Comparison of ENCODE assay signal across 38 cellular contexts in the genomic region with DNA sequence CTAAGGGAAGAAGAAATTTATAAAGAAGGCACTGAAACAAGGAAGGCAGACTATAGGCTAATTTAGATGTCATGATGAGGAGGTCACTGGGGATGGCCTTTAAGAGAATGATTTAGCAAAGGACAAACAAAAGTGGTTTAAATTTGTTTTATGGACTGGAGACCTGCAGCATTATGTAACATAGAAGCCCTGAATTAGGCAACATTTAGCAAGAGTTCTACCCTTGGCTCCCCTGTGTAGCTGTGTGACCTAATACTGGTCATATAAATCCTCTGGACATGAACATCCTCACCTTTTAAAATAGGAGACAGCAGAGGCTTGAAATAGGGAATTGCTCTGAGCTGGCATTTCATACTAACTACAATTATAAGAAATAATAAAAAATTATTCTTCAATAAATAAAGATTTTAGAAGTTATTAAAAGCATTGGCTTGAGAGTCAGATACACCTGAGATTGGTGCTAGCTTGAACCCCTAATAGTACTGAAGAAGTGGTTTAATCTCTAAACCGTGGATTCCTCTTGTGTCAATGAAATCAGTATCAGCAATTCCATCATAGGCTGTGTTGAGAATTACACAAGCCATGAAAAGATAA. TPM values are rescaled to one million over a fixed set of nuclear protein-coding genes. Genes with fewer than 3 reads are reported as not detected.
"Had no signal": no experiment of that assay in that cellular context is flagged by ENCODE, and none has a peak within 500 bp of the region (broad histone marks: within the 10 kb centered on the region; RNA-seq: fewer than 3 reads in every experiment).

No MANE protein-coding gene starts in this region.

- ATAC-seq: activated CD8-positive, alpha-beta memory T cell treated with anti-CD3 and anti-CD28 coated beads, Interleukin-2, amount 10 ng/mL, durations not matched to agents 7 days and 5 days; activated T-cell treated with anti-CD3 and anti-CD28 coated beads, Interleukin-2, amount 50 U/mL, for 72 hours; Right ventricle myocardium inferior had no signal

- H3K4me2 ChIP-seq: KMS-11, PC-9 had no signal

- H3K9me3 ChIP-seq: ascending aorta had no signal

- H3K27me3 ChIP-seq: ascending aorta, cardiac muscle cell had no signal

- H3K4me1 Mint-ChIP-seq: activated CD4-positive, alpha-beta memory T cell treated with anti-CD3 and anti-CD28 coated beads, Interleukin-2, amount 10 ng/mL, durations not matched to agents 7 days and 5 days; activated CD8-positive, alpha-beta memory T cell treated with anti-CD3 and anti-CD28 coated beads, Interleukin-2, amount 10 ng/mL, durations not matched to agents 7 days and 5 days; activated naive CD4-positive, alpha-beta T cell treated with anti-CD3 and anti-CD28 coated beads, Interleukin-2, amount 50 U/mL, for 24 hours; activated naive CD8-positive, alpha-beta T cell treated with anti-CD3 and anti-CD28 coated beads, Interleukin-2, amount 10 ng/mL, durations not matched to agents 7 days and 5 days had no signal

- H3K4me1 ChIP-seq: ascending aorta had no signal

- H2AFZ ChIP-seq: PC-9 had no signal

- H3K9ac ChIP-seq: KMS-11 had no signal

- H3K4me3 ChIP-seq: ascending aorta, cardiac muscle cell, PC-9, SK-N-MC had no signal

- DNase-seq: activated CD4-positive, alpha-beta memory T cell treated with anti-CD3 and anti-CD28 coated beads, Interleukin-2, amount 10 ng/mL, durations not matched to agents 7 days and 5 days; activated CD4-positive, alpha-beta T cell treated with anti-CD3 and anti-CD28 coated beads for 1 hour; activated CD4-positive, alpha-beta T cell treated with anti-CD3 and anti-CD28 coated beads for 48 hours; activated CD4-positive, CD25-positive, alpha-beta regulatory T cell; activated CD8-positive, alpha-beta memory T cell treated with anti-CD3 and anti-CD28 coated beads for 24 hours; activated CD8-positive, alpha-beta memory T cell treated with anti-CD3 and anti-CD28 coated beads, Interleukin-2, amount 10 ng/mL, durations not matched to agents 7 days and 5 days; activated CD8-positive, alpha-beta memory T cell treated with anti-CD3 and anti-CD28 coated beads, Interleukin-2, amount 50 U/mL, for 48 hours; activated gamma-delta T cell; activated naive CD4-positive, alpha-beta T cell treated with Interleukin-2 at 50 U/mL for 16 hours; activated naive CD8-positive, alpha-beta T cell treated with anti-CD3 and anti-CD28 coated beads, Interleukin-2, amount 10 ng/mL, durations not matched to agents 7 days and 5 days; activated T-cell treated with anti-CD3 and anti-CD28 coated beads, Interleukin-2, amount 50 U/mL, for 1 hour; activated T-cell treated with anti-CD3 and anti-CD28 coated beads, Interleukin-2, amount 50 U/mL, for 72 hours; amygdala; MM.1S; NCI-H1048; NCI-H1105 treated with DMSO at 0.1 percent for 48 hours; NCI-H1436; NCI-H1694; NCI-H1930; NCI-H2081 treated with DMSO at 0.1 percent for 48 hours; NCI-H226; NCI-H446 treated with DMSO at 0.1 percent for 48 hours; NCI-H524; PC-9; T1000; WERI-Rb-1 had no signal

- FAIRE-seq: RCC 7860 had no signal

- H3K9me3 Mint-ChIP-seq: activated CD4-positive, alpha-beta memory T cell treated with anti-CD3 and anti-CD28 coated beads, Interleukin-2, amount 10 ng/mL, durations not matched to agents 7 days and 5 days; activated naive CD4-positive, alpha-beta T cell treated with anti-CD3 and anti-CD28 coated beads, Interleukin-2, amount 50 U/mL, for 24 hours; activated naive CD8-positive, alpha-beta T cell treated with anti-CD3 and anti-CD28 coated beads, Interleukin-2, amount 10 ng/mL, durations not matched to agents 7 days and 5 days; activated T-cell treated with anti-CD3 and anti-CD28 coated beads, Interleukin-2, amount 50 U/mL, for 72 hours; activated T-helper 2 cell treated with anti-CD3 and anti-CD28 coated beads, Interferon-gamma antibody, Interleukin-2, Interleukin-4, amounts not matched to agents 10 μg/mL and 5 μg/mL and 100 μg/mL, durations not matched to agents 14 hours and 24 hours and 36 hours had no signal

- H3K27me3 Mint-ChIP-seq: activated CD8-positive, alpha-beta memory T cell treated with anti-CD3 and anti-CD28 coated beads, Interleukin-2, amount 10 ng/mL, durations not matched to agents 7 days and 5 days; activated naive CD4-positive, alpha-beta T cell treated with anti-CD3 and anti-CD28 coated beads, Interleukin-2, amount 50 U/mL, for 24 hours had no signal

- H3K27ac Mint-ChIP-seq: activated CD4-positive, alpha-beta memory T cell treated with anti-CD3 and anti-CD28 coated beads, Interleukin-2, amount 10 ng/mL, durations not matched to agents 7 days and 5 days; activated CD8-positive, alpha-beta memory T cell treated with anti-CD3 and anti-CD28 coated beads, Interleukin-2, amount 10 ng/mL, durations not matched to agents 7 days and 5 days; activated naive CD4-positive, alpha-beta T cell treated with anti-CD3 and anti-CD28 coated beads, Interleukin-2, amount 50 U/mL, for 24 hours; activated naive CD8-positive, alpha-beta T cell treated with anti-CD3 and anti-CD28 coated beads, Interleukin-2, amount 10 ng/mL, durations not matched to agents 7 days and 5 days; activated T-cell treated with anti-CD3 and anti-CD28 coated beads, Interleukin-2, amount 50 U/mL, for 72 hours; activated T-helper 2 cell treated with anti-CD3 and anti-CD28 coated beads, Interferon-gamma antibody, Interleukin-2, Interleukin-4, amounts not matched to agents 10 μg/mL and 5 μg/mL and 100 μg/mL, durations not matched to agents 14 hours and 24 hours and 36 hours had no signal

- H3K36me3 ChIP-seq: ascending aorta, cardiac muscle cell, WERI-Rb-1 had no signal

- H3K4me3 Mint-ChIP-seq: activated CD4-positive, alpha-beta memory T cell treated with anti-CD3 and anti-CD28 coated beads, Interleukin-2, amount 10 ng/mL, durations not matched to agents 7 days and 5 days; activated CD8-positive, alpha-beta memory T cell treated with anti-CD3 and anti-CD28 coated beads, Interleukin-2, amount 10 ng/mL, durations not matched to agents 7 days and 5 days; activated naive CD4-positive, alpha-beta T cell treated with anti-CD3 and anti-CD28 coated beads, Interleukin-2, amount 50 U/mL, for 24 hours; activated naive CD8-positive, alpha-beta T cell treated with anti-CD3 and anti-CD28 coated beads, Interleukin-2, amount 10 ng/mL, durations not matched to agents 7 days and 5 days; activated T-cell treated with anti-CD3 and anti-CD28 coated beads, Interleukin-2, amount 50 U/mL, for 72 hours had no signal

- H3K27ac ChIP-seq: ascending aorta, cardiac muscle cell, KMS-11, PC-9, RWPE1, SK-N-MC, WERI-Rb-1 had no signal

- H3K36me3 Mint-ChIP-seq: activated CD8-positive, alpha-beta memory T cell treated with anti-CD3 and anti-CD28 coated beads, Interleukin-2, amount 10 ng/mL, durations not matched to agents 7 days and 5 days; activated naive CD4-positive, alpha-beta T cell treated with anti-CD3 and anti-CD28 coated beads, Interleukin-2, amount 50 U/mL, for 24 hours; activated naive CD8-positive, alpha-beta T cell treated with anti-CD3 and anti-CD28 coated beads, Interleukin-2, amount 10 ng/mL, durations not matched to agents 7 days and 5 days had no signal

RNA-seq across cellular contexts. Expression of gene RNLS, which starts 48.9 kb away (rescaled TPM):
- total RNA-seq: LHCN-M2, OCI-LY7, PC-9 had no signal

RNA-seq across cellular contexts. Expression of gene LIPJ, which starts 52.4 kb away (rescaled TPM):
- total RNA-seq: activated CD4-positive, alpha-beta memory T cell treated with anti-CD3 and anti-CD28 coated beads, Interleukin-2, amount 10 ng/mL, durations not matched to agents 7 days and 5 days; activated CD8-positive, alpha-beta memory T cell treated with anti-CD3 and anti-CD28 coated beads, Interleukin-2, amount 10 ng/mL, durations not matched to agents 7 days and 5 days; activated T-cell treated with anti-CD3 and anti-CD28 coated beads, Interleukin-2, amount 50 U/mL, for 72 hours; activated T-helper 2 cell treated with anti-CD3 and anti-CD28 coated beads, Interferon-gamma antibody, Interleukin-2, Interleukin-4, amounts not matched to agents 10 μg/mL and 5 μg/mL and 100 μg/mL, durations not matched to agents 14 hours and 24 hours and 36 hours; ascending aorta; cardiac muscle cell; LHCN-M2; PC-9; Right ventricle myocardium inferior; T-helper 1 cell treated with Interleukin-12 subunit alpha and Interleukin-12 subunit beta and Interleukin-4 antibody, amounts not matched to agents 30 ng/mL and 1 ng/mL, for 36 hours had no signal
- polyA plus RNA-seq: cardiac muscle cell had no signal
